ENCODE assay signal across 2 cellular contexts in the genomic region with DNA sequence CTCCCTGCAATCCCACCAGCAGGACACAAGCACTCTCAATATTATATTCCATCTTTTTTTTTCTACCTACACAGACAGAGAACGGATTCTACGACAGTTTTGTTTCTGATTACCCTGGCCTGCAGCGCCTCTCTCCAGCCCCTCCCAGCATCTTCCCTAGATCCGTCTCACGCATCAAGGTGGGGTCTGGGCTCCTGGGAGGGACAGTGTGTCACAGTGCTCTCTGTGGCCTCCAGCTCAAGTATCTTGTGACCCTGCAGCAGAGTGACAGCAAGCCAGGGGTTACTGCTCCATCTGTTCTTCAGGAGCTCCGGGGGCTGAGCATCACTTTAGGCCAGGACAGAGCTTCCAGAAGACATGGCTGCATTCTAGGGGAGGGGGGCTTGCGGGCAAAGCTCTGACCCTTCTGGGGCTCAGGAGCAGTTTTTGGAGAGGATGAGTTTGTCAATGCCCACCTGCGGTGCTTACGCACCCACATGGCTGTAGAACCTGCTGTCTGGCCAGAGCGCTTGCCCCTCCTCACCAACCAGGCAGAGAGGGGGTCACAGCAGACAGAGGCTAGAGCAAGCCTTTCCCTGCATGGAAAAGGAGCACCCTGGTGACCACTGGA.
TF ChIP-seq lines count a peak whose summit lies in the region.

No MANE protein-coding gene starts in this region.

TF ChIP-seq in SK-N-SH, 30 proteins besides CTCF, POLR2A, EP300 and RAD21:
- TF ChIP-seq GATA2 (CRISPR knock-in tag; IDR thresholded peaks at IDR 0.05) (no peak), CHD2 (IDR thresholded peaks at IDR 0.05; ENCODE audit: low read length, partially characterized antibody) (no peak), ELF1 (IDR thresholded peaks at IDR 0.05) (no peak), YY1 (IDR thresholded peaks at IDR 0.05; ENCODE audit: low read depth) (no peak), MEF2A (IDR thresholded peaks at IDR 0.05; ENCODE audit: borderline replicate concordance, low read depth) (no peak), SIN3A (IDR thresholded peaks at IDR 0.05; ENCODE audit: borderline replicate concordance, low read depth, low read length) (no peak), FOSL2 (IDR thresholded peaks at IDR 0.05; ENCODE audit: borderline replicate concordance, low read depth) (no peak)
- TF ChIP-seq, protein P1, sequence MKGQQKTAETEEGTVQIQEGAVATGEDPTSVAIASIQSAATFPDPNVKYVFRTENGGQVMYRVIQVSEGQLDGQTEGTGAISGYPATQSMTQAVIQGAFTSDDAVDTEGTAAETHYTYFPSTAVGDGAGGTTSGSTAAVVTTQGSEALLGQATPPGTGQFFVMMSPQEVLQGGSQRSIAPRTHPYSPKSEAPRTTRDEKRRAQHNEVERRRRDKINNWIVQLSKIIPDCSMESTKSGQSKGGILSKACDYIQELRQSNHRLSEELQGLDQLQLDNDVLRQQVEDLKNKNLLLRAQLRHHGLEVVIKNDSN (IDR thresholded peaks at IDR 0.05; ENCODE audit: borderline replicate concordance, low read depth), result no peak
- TF ChIP-seq, protein P2, sequence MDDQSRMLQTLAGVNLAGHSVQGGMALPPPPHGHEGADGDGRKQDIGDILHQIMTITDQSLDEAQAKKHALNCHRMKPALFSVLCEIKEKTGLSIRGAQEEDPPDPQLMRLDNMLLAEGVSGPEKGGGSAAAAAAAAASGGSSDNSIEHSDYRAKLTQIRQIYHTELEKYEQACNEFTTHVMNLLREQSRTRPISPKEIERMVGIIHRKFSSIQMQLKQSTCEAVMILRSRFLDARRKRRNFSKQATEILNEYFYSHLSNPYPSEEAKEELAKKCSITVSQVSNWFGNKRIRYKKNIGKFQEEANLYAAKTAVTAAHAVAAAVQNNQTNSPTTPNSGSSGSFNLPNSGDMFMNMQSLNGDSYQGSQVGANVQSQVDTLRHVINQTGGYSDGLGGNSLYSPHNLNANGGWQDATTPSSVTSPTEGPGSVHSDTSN (IDR thresholded peaks at IDR 0.05), result no peak

TF ChIP-seq in SK-N-SH treated with all-trans-retinoic acid at 6 μM for 48 hours, 23 proteins besides CTCF, POLR2A, EP300 and RAD21:
- TF ChIP-seq RARB (CRISPR knock-in tag; IDR thresholded peaks at IDR 0.05) (no peak), OSR1 (CRISPR knock-in tag; IDR thresholded peaks at IDR 0.05) (no peak), TCF4 (CRISPR knock-in tag; IDR thresholded peaks at IDR 0.05; ENCODE audit: borderline replicate concordance) (no peak), CSDC2 (CRISPR knock-in tag; IDR thresholded peaks at IDR 0.05) (no peak), TOX (CRISPR knock-in tag; IDR thresholded peaks at IDR 0.05; ENCODE audit: borderline replicate concordance) (no peak), PPARA (CRISPR knock-in tag; IDR thresholded peaks at IDR 0.05; ENCODE audit: borderline replicate concordance) (no peak), ESRRG (CRISPR knock-in tag; IDR thresholded peaks at IDR 0.05) (no peak)
- TF ChIP-seq, protein P3, sequence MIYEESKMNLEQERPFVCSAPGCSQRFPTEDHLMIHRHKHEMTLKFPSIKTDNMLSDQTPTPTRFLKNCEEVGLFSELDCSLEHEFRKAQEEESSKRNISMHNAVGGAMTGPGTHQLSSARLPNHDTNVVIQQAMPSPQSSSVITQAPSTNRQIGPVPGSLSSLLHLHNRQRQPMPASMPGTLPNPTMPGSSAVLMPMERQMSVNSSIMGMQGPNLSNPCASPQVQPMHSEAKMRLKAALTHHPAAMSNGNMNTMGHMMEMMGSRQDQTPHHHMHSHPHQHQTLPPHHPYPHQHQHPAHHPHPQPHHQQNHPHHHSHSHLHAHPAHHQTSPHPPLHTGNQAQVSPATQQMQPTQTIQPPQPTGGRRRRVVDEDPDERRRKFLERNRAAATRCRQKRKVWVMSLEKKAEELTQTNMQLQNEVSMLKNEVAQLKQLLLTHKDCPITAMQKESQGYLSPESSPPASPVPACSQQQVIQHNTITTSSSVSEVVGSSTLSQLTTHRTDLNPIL (CRISPR knock-in tag; IDR thresholded peaks at IDR 0.05; ENCODE audit: low read depth), result no peak
- TF ChIP-seq, protein P4, sequence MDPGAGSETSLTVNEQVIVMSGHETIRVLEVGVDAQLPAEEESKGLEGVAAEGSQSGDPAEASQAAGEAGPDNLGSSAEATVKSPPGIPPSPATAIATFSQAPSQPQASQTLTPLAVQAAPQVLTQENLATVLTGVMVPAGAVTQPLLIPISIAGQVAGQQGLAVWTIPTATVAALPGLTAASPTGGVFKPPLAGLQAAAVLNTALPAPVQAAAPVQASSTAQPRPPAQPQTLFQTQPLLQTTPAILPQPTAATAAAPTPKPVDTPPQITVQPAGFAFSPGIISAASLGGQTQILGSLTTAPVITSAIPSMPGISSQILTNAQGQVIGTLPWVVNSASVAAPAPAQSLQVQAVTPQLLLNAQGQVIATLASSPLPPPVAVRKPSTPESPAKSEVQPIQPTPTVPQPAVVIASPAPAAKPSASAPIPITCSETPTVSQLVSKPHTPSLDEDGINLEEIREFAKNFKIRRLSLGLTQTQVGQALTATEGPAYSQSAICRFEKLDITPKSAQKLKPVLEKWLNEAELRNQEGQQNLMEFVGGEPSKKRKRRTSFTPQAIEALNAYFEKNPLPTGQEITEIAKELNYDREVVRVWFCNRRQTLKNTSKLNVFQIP (CRISPR knock-in tag; IDR thresholded peaks at IDR 0.05; ENCODE audit: borderline replicate concordance, low read depth), result no peak
- TF ChIP-seq, protein P5, sequence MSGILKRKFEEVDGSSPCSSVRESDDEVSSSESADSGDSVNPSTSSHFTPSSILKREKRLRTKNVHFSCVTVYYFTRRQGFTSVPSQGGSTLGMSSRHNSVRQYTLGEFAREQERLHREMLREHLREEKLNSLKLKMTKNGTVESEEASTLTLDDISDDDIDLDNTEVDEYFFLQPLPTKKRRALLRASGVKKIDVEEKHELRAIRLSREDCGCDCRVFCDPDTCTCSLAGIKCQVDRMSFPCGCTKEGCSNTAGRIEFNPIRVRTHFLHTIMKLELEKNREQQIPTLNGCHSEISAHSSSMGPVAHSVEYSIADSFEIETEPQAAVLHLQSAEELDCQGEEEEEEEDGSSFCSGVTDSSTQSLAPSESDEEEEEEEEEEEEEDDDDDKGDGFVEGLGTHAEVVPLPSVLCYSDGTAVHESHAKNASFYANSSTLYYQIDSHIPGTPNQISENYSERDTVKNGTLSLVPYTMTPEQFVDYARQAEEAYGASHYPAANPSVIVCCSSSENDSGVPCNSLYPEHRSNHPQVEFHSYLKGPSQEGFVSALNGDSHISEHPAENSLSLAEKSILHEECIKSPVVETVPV (CRISPR knock-in tag; IDR thresholded peaks at IDR 0.05), result no peak
- TF ChIP-seq, protein P6, sequence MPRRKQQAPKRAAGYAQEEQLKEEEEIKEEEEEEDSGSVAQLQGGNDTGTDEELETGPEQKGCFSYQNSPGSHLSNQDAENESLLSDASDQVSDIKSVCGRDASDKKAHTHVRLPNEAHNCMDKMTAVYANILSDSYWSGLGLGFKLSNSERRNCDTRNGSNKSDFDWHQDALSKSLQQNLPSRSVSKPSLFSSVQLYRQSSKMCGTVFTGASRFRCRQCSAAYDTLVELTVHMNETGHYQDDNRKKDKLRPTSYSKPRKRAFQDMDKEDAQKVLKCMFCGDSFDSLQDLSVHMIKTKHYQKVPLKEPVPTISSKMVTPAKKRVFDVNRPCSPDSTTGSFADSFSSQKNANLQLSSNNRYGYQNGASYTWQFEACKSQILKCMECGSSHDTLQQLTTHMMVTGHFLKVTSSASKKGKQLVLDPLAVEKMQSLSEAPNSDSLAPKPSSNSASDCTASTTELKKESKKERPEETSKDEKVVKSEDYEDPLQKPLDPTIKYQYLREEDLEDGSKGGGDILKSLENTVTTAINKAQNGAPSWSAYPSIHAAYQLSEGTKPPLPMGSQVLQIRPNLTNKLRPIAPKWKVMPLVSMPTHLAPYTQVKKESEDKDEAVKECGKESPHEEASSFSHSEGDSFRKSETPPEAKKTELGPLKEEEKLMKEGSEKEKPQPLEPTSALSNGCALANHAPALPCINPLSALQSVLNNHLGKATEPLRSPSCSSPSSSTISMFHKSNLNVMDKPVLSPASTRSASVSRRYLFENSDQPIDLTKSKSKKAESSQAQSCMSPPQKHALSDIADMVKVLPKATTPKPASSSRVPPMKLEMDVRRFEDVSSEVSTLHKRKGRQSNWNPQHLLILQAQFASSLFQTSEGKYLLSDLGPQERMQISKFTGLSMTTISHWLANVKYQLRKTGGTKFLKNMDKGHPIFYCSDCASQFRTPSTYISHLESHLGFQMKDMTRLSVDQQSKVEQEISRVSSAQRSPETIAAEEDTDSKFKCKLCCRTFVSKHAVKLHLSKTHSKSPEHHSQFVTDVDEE (CRISPR knock-in tag; IDR thresholded peaks at IDR 0.05), result no peak
